ENCODE assay signal across 14 cellular contexts in genomic region chr3:71447197-71447596, GRCh38.
DNase-seq lines count a peak whose midpoint lies in the region; ATAC-seq and TF ChIP-seq lines count a peak whose summit lies in the region.
"Had no signal": no experiment of that assay in that cellular context is flagged by ENCODE, and none has a peak within 500 bp of the region (broad histone marks: within the 10 kb centered on the region; RNA-seq: fewer than 3 reads in every experiment).

No MANE protein-coding gene starts in this region.

- POLR2A ChIA-PET in activated B cell treated with CpG ODN at 0.5 μM for 24 hours (lab: Charles Lee): interaction anchor here (0.9 kb wide), 1 partner anchor 49 kb away, joined by 4 read pairs; no protein-coding TSS in a partner anchor

- peak overlapping the region; percentile 40 for H3K27ac Mint-ChIP-seq in activated T-cell treated with anti-CD3 and anti-CD28 coated beads, Interleukin-2, amount 50 U/mL, for 72 hours
- H3K27ac Mint-ChIP-seq in activated B cell treated with CpG ODN at 0.5 μM for 24 hours: peak overlapping the region; percentile 61
- H3K27ac Mint-ChIP-seq in stimulated activated effector memory CD8-positive, alpha-beta T cell treated with anti-CD3 and anti-CD28 coated beads, Interleukin-12 subunit alpha, Interleukin-12 subunit beta, amount 100 ng/mL, for 72 hours: peak overlapping the region; percentile 76
- H3K27ac Mint-ChIP-seq: GM23338, nephron progenitor cell had no signal

- no peak for DNase-seq in activated T-cell treated with anti-CD3 and anti-CD28 coated beads, Interleukin-2, amount 50 U/mL, for 72 hours
- no peak for DNase-seq in activated T-cell treated with anti-CD3 and anti-CD28 coated beads, Interleukin-2, amount 50 U/mL, for 1 hour
- DNase-seq in activated B cell treated with CpG ODN at 0.5 μM for 24 hours (no peak), epithelial cell of prostate (ENCODE audit: low read depth, low spot score) (no peak), cortex of kidney (lab: John Stamatoyannopoulos, UW) (no peak)
- DNase-seq in stimulated activated effector memory CD8-positive, alpha-beta T cell treated with anti-CD3 and anti-CD28 coated beads, Interleukin-12 subunit alpha, Interleukin-12 subunit beta, amount 100 ng/mL, for 72 hours (ENCODE audit: low spot score in 2 of 2): no peak
- DNase-seq: ACHN, NCI-H446 treated with DMSO at 0.1 percent for 48 hours, nephron progenitor cell had no signal

- peak; percentile 23 to 33 for ATAC-seq in activated T-cell treated with anti-CD3 and anti-CD28 coated beads, Interleukin-2, amount 50 U/mL, for 72 hours (replicated peaks in 1 of 2)
- ATAC-seq in activated B cell treated with CpG ODN at 0.5 μM for 24 hours (ENCODE audit: low read depth) (no peak), HG03039 (IDR thresholded peaks at IDR 0.05; ENCODE audit: unreplicated experiment) (no peak), GM18502 (IDR thresholded peaks at IDR 0.05; ENCODE audit: poor library complexity, unreplicated experiment) (no peak)
- peak; percentile 25 for ATAC-seq in stimulated activated effector memory CD8-positive, alpha-beta T cell treated with anti-CD3 and anti-CD28 coated beads, Interleukin-12 subunit alpha, Interleukin-12 subunit beta, amount 100 ng/mL, for 72 hours
- ATAC-seq: gastroesophageal sphincter, GM23338, Right ventricle myocardium inferior had no signal

- intact Hi-C loops in activated B cell treated with CpG ODN at 0.5 μM for 24 hours (cut with micrococcal nuclease): no loop called here

- peaks cover 3 to 6% of the 10 kb centered on the region in 2 donors for H3K36me3 Mint-ChIP-seq in activated T-cell treated with anti-CD3 and anti-CD28 coated beads, Interleukin-2, amount 50 U/mL, for 72 hours (ENCODE audit: insufficient read depth in 2 of 2)
- H3K36me3 Mint-ChIP-seq in activated B cell treated with CpG ODN at 0.5 μM for 24 hours (ENCODE audit: low read depth): no peaks in the 10 kb centered on the region
- H3K36me3 Mint-ChIP-seq in stimulated activated effector memory CD8-positive, alpha-beta T cell treated with anti-CD3 and anti-CD28 coated beads, Interleukin-12 subunit alpha, Interleukin-12 subunit beta, amount 100 ng/mL, for 72 hours: peaks cover 4% of the 10 kb centered on the region

- H3K4me3 Mint-ChIP-seq in activated T-cell treated with anti-CD3 and anti-CD28 coated beads, Interleukin-2, amount 50 U/mL, for 72 hours: peak overlapping the region; percentile 59 to 61
- no peak overlapping the region for H3K4me3 Mint-ChIP-seq in activated B cell treated with CpG ODN at 0.5 μM for 24 hours
- H3K4me3 Mint-ChIP-seq in stimulated activated effector memory CD8-positive, alpha-beta T cell treated with anti-CD3 and anti-CD28 coated beads, Interleukin-12 subunit alpha, Interleukin-12 subunit beta, amount 100 ng/mL, for 72 hours: no peak overlapping the region
- H3K4me3 Mint-ChIP-seq: GM23338, nephron progenitor cell had no signal

- CTCF ChIA-PET in activated B cell treated with CpG ODN at 0.5 μM for 24 hours (lab: Charles Lee): no interaction called here

- no peaks in the 10 kb centered on the region for H3K27me3 Mint-ChIP-seq in activated T-cell treated with anti-CD3 and anti-CD28 coated beads, Interleukin-2, amount 50 U/mL, for 72 hours (ENCODE audit: low read depth)
- H3K27me3 Mint-ChIP-seq in activated B cell treated with CpG ODN at 0.5 μM for 24 hours: no peaks in the 10 kb centered on the region

- TF ChIP-seq CTCF in activated B cell treated with CpG ODN at 0.5 μM for 24 hours (IDR thresholded peaks at IDR 0.05): no peak

- H3K27ac ChIP-seq in epithelial cell of prostate: peak overlapping the region; percentile 97
- H3K27ac ChIP-seq: gastroesophageal sphincter had no signal

- peaks cover 0 to 3% of the 10 kb centered on the region in 2 donors for H3K9me3 Mint-ChIP-seq in activated T-cell treated with anti-CD3 and anti-CD28 coated beads, Interleukin-2, amount 50 U/mL, for 72 hours
- H3K9me3 Mint-ChIP-seq in activated B cell treated with CpG ODN at 0.5 μM for 24 hours: no peaks in the 10 kb centered on the region
- no peaks in the 10 kb centered on the region for H3K9me3 Mint-ChIP-seq in stimulated activated effector memory CD8-positive, alpha-beta T cell treated with anti-CD3 and anti-CD28 coated beads, Interleukin-12 subunit alpha, Interleukin-12 subunit beta, amount 100 ng/mL, for 72 hours
- H3K9me3 Mint-ChIP-seq: GM23338, nephron progenitor cell had no signal

- peaks cover 98% of the 10 kb centered on the region for H3K4me1 Mint-ChIP-seq in activated T-cell treated with anti-CD3 and anti-CD28 coated beads, Interleukin-2, amount 50 U/mL, for 72 hours (ENCODE audit: low read depth)
- peaks cover 90% of the 10 kb centered on the region for H3K4me1 Mint-ChIP-seq in activated B cell treated with CpG ODN at 0.5 μM for 24 hours
- peaks cover 66% of the 10 kb centered on the region for H3K4me1 Mint-ChIP-seq in stimulated activated effector memory CD8-positive, alpha-beta T cell treated with anti-CD3 and anti-CD28 coated beads, Interleukin-12 subunit alpha, Interleukin-12 subunit beta, amount 100 ng/mL, for 72 hours

Comparison
In these comparisons a context has a peak if more than half of its experiments do, and no peak if none do; other contexts are left out.
1. ATAC-seq: peak in activated T-cell treated with anti-CD3 and anti-CD28 coated beads, Interleukin-2, amount 50 U/mL, for 72 hours (2 of 2) and stimulated activated effector memory CD8-positive, alpha-beta T cell treated with anti-CD3 and anti-CD28 coated beads, Interleukin-12 subunit alpha, Interleukin-12 subunit beta, amount 100 ng/mL, for 72 hours (single experiment); none in activated B cell treated with CpG ODN at 0.5 μM for 24 hours (single experiment), HG03039 (single experiment) and GM18502 (single experiment).
2. H3K4me3 Mint-ChIP-seq: peak in activated T-cell treated with anti-CD3 and anti-CD28 coated beads, Interleukin-2, amount 50 U/mL, for 72 hours (2 of 2); none in activated B cell treated with CpG ODN at 0.5 μM for 24 hours (single experiment) and stimulated activated effector memory CD8-positive, alpha-beta T cell treated with anti-CD3 and anti-CD28 coated beads, Interleukin-12 subunit alpha, Interleukin-12 subunit beta, amount 100 ng/mL, for 72 hours (single experiment).
3. Peak in every context shown above with its lines, with median percentiles within 50 percentile points of each other: H3K27ac Mint-ChIP-seq.